In the genomic region with DNA sequence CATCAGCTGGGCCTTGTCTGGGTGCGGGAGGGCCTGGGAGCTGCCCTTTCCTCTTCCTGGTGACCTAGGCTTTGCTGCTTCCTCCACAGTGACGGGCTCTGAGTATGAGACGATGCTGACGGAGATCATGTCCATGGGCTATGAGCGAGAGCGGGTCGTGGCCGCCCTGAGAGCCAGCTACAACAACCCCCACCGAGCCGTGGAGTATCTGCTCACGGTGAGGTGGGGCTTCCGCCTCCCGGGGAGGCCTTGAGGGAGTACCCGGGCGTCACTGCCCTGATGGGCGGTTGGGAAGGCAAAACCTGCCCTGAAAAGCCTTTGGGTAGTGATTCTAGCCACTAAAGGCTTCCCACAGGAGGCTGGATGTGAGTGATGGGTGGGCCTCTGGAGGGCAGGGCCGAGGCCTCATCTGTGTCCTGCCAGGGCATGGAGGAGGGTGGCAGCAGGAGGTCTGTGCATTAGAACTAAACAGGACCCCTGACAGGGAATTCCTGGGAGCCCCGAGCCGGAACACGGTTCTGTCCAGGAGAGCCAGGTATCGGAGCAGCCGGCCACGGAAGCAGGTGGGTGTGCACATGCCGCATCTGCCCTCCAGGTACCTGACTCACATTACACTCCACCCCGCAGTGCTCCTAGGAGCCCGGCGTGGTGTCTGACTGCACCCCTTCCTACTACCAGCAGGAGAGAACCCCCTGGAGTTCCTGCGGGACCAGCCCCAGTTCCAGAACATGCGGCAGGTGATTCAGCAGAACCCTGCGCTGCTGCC, we compare ENCODE assay signal across 27 cellular contexts. TPM values are rescaled to one million over a fixed set of nuclear protein-coding genes. Genes with fewer than 3 reads are reported as not detected.
DNase-seq lines count a peak whose midpoint lies in the region; ATAC-seq, FAIRE-seq and TF ChIP-seq lines count a peak whose summit lies in the region.
"Had no signal": no experiment of that assay in that cellular context is flagged by ENCODE, and none has a peak within 500 bp of the region (broad histone marks: within the 10 kb centered on the region; RNA-seq: fewer than 3 reads in every experiment).

No MANE protein-coding gene starts in this region.

- 0 out of 2 replicates have a peak overlapping the region, but pooled peaks have one; percentile 4 for H3K27ac ChIP-seq in HL-60 (replicated peaks)
- no peak overlapping the region for H3K27ac ChIP-seq in astrocyte (ENCODE audit: low read depth, low read length)
- H3K27ac ChIP-seq in osteoblast (ENCODE audit: low read depth, low read length), result peak overlapping the region; percentile 11
- H3K27ac ChIP-seq: 22Rv1, breast epithelium, transverse colon, WERI-Rb-1 had no signal

- peaks cover 30% of the 10 kb centered on the region for H3K36me3 ChIP-seq in astrocyte (ENCODE audit: insufficient read depth, low read length)
- peaks cover 68% of the 10 kb centered on the region for H3K36me3 ChIP-seq in osteoblast (ENCODE audit: insufficient read depth, low read length)

- H3K9me3 ChIP-seq in astrocyte (ENCODE audit: insufficient read depth, low read depth, low read length), result no peaks in the 10 kb centered on the region
- H3K9me3 ChIP-seq in osteoblast (ENCODE audit: low read depth, low read length), result no peaks in the 10 kb centered on the region
- H3K9me3 ChIP-seq: breast epithelium, transverse colon had no signal

- H3K4me3 ChIP-seq in HL-60 (replicated peaks; ENCODE audit: insufficient read depth, low read length) (no peak overlapping the region), astrocyte (ENCODE audit: insufficient read depth, low read depth, low read length) (no peak overlapping the region), osteoblast (ENCODE audit: insufficient read depth, low read length) (no peak overlapping the region)
- H3K4me3 ChIP-seq: breast epithelium, transverse colon had no signal

- H3K36me3 Mint-ChIP-seq in activated CD4-positive, alpha-beta T cell treated with anti-CD3 and anti-CD28 coated beads, Interleukin-2, amount 10 ng/mL, durations not matched to agents 24 days and 14 days (ENCODE audit: low read depth), result peaks cover 78% of the 10 kb centered on the region
- peaks cover 12% of the 10 kb centered on the region for H3K36me3 Mint-ChIP-seq in astrocyte (ENCODE audit: low read depth, unreplicated experiment)

- H3K9me3 Mint-ChIP-seq in activated CD4-positive, alpha-beta T cell treated with anti-CD3 and anti-CD28 coated beads, Interleukin-2, amount 10 ng/mL, durations not matched to agents 24 days and 14 days, result no peaks in the 10 kb centered on the region
- H3K9me3 Mint-ChIP-seq in astrocyte (ENCODE audit: unreplicated experiment), result no peaks in the 10 kb centered on the region

- ATAC-seq in HG02642 (IDR thresholded peaks at IDR 0.05; ENCODE audit: poor library complexity, unreplicated experiment) (no peak), HG02938 (IDR thresholded peaks at IDR 0.05; ENCODE audit: unreplicated experiment) (no peak)
- ATAC-seq: SK-N-SH treated with all-trans-retinoic acid at 6 μM for 48 hours had no signal

- intact Hi-C loops in activated CD4-positive, alpha-beta T cell treated with anti-CD3 and anti-CD28 coated beads, Interleukin-2, amount 10 ng/mL, durations not matched to agents 24 days and 14 days (cut with micrococcal nuclease), result no loop called here

- H3K27ac Mint-ChIP-seq in activated CD4-positive, alpha-beta T cell treated with anti-CD3 and anti-CD28 coated beads, Interleukin-2, amount 10 ng/mL, durations not matched to agents 24 days and 14 days, result no peak overlapping the region
- H3K27ac Mint-ChIP-seq in astrocyte (ENCODE audit: unreplicated experiment), result no peak overlapping the region

- peaks cover 2% of the 10 kb centered on the region for H3K27me3 Mint-ChIP-seq in activated CD4-positive, alpha-beta T cell treated with anti-CD3 and anti-CD28 coated beads, Interleukin-2, amount 10 ng/mL, durations not matched to agents 24 days and 14 days
- no peaks in the 10 kb centered on the region for H3K27me3 Mint-ChIP-seq in astrocyte (ENCODE audit: low read depth, unreplicated experiment)

- H2AFZ ChIP-seq in astrocyte (ENCODE audit: low read depth, low read length) (no peak overlapping the region), osteoblast (ENCODE audit: low read length) (no peak overlapping the region)

- H3K79me2 ChIP-seq in astrocyte (ENCODE audit: insufficient read depth, low read length) (peaks cover 53% of the 10 kb centered on the region), osteoblast (ENCODE audit: insufficient read depth, low read length) (peaks cover 57% of the 10 kb centered on the region)

- peaks cover 34% of the 10 kb centered on the region for H4K20me1 ChIP-seq in astrocyte (ENCODE audit: insufficient read depth, low read length)
- H4K20me1 ChIP-seq in osteoblast (ENCODE audit: insufficient read depth, low read length), result peaks cover 11% of the 10 kb centered on the region

- no peak overlapping the region for H3K4me3 Mint-ChIP-seq in activated CD4-positive, alpha-beta T cell treated with anti-CD3 and anti-CD28 coated beads, Interleukin-2, amount 10 ng/mL, durations not matched to agents 24 days and 14 days
- peak overlapping the region; percentile 54 for H3K4me3 Mint-ChIP-seq in astrocyte (ENCODE audit: unreplicated experiment)

- H3K9ac ChIP-seq in astrocyte (ENCODE audit: low read length), result no peak overlapping the region

- peaks cover 26% of the 10 kb centered on the region for H3K4me1 Mint-ChIP-seq in activated CD4-positive, alpha-beta T cell treated with anti-CD3 and anti-CD28 coated beads, Interleukin-2, amount 10 ng/mL, durations not matched to agents 24 days and 14 days
- H3K4me1 Mint-ChIP-seq in astrocyte (ENCODE audit: low read depth, unreplicated experiment), result peaks cover 7% of the 10 kb centered on the region

- no peak for TF ChIP-seq CTCF in HL-60 (IDR thresholded peaks at IDR 0.05; ENCODE audit: insufficient read depth, low read length)
- TF ChIP-seq CTCF in astrocyte (IDR thresholded peaks at IDR 0.05; ENCODE audit: insufficient read depth, low read depth, low read length), result no peak
- TF ChIP-seq CTCF in osteoblast (IDR thresholded peaks at IDR 0.05; ENCODE audit: extremely low read depth, low read depth, low read length), result no peak

- peak; percentile 58 for DNase-seq in activated CD4-positive, alpha-beta T cell treated with anti-CD3 and anti-CD28 coated beads, Interleukin-2, amount 10 ng/mL, durations not matched to agents 24 days and 14 days
- DNase-seq in activated CD4-positive, alpha-beta T cell treated with anti-CD3 and anti-CD28 coated beads for 1 hour, result no peak
- no peak for DNase-seq in HL-60 (ENCODE audit: low read depth in 1 of 2, low spot score in 1 of 2)
- no peak for DNase-seq in astrocyte (ENCODE audit: low read depth)
- peak; percentile 60 for DNase-seq in osteoblast (ENCODE audit: insufficient read length, low spot score, missing footprints)
- no peak for DNase-seq in NCI-H146 treated with DMSO at 0.1 percent for 48 hours (lab: John Stamatoyannopoulos, UW; ENCODE audit: unreplicated experiment)
- DNase-seq: activated CD4-positive, alpha-beta T cell treated with anti-CD3 and anti-CD28 coated beads, Interleukin-2, amount 50 U/mL, for 48 hours; DMS53; GF-D8; glutamatergic neuron; HCEC 1CT; IMR-90; NCI-H1694; NCI-H2171; NCI-H526 treated with DMSO at 0.1 percent for 48 hours; occipital lobe; stimulated activated CD4-positive, alpha-beta T cell treated with anti-CD3 and anti-CD28 coated beads, Interleukin-2, amount 100 ng/mL, for 48 hours; stimulated activated naive CD4-positive, alpha-beta T cell treated with Interleukin-2 at 50 U/mL for 16 hours; transverse colon; WERI-Rb-1 had no signal

- FAIRE-seq in astrocyte (lab: Jason Lieb, UNC), result no peak
- FAIRE-seq: colon had no signal

- H3K4me1 ChIP-seq in astrocyte (ENCODE audit: insufficient read depth, low read length) (peaks cover 30% of the 10 kb centered on the region), osteoblast (ENCODE audit: insufficient read depth, low read length) (peaks cover 30% of the 10 kb centered on the region)

- H3K4me2 ChIP-seq in astrocyte (ENCODE audit: low read length) (no peak overlapping the region), osteoblast (ENCODE audit: insufficient read depth, low read length) (no peak overlapping the region)

- H3K27me3 ChIP-seq in HL-60 (ENCODE audit: insufficient read depth, poor library complexity, severe bottlenecking), result no peaks in the 10 kb centered on the region
- H3K27me3 ChIP-seq in astrocyte (ENCODE audit: insufficient read depth, low read length), result no peaks in the 10 kb centered on the region
- no peaks in the 10 kb centered on the region for H3K27me3 ChIP-seq in osteoblast (ENCODE audit: insufficient read depth, low read length)
- H3K27me3 ChIP-seq: breast epithelium, transverse colon had no signal

RNA-seq across cellular contexts. Expression of a gene that starts 3.1 kb away (rescaled TPM):
- 208 and 212 TPM in 2 replicates for total RNA-seq in activated CD4-positive, alpha-beta T cell treated with anti-CD3 and anti-CD28 coated beads, Interleukin-2, amount 10 ng/mL, durations not matched to agents 24 days and 14 days
- total RNA-seq in astrocyte, result 40.6 and 48.5 TPM in 2 replicates
- total RNA-seq in osteoblast, result 80.2 and 84.0 TPM in 2 replicates

RNA-seq across cellular contexts. Expression of a gene that starts 8.2 kb away (rescaled TPM):
- 32.4 and 34.4 TPM in 2 replicates for total RNA-seq in activated CD4-positive, alpha-beta T cell treated with anti-CD3 and anti-CD28 coated beads, Interleukin-2, amount 10 ng/mL, durations not matched to agents 24 days and 14 days
- 34.0 and 35.5 TPM in 2 replicates for total RNA-seq in astrocyte
- total RNA-seq in osteoblast, result 15.2 and 16.8 TPM in 2 replicates

RNA-seq across cellular contexts. Expression of a gene that starts 10.4 kb away (rescaled TPM):
- 987 and 994 TPM in 2 replicates for total RNA-seq in activated CD4-positive, alpha-beta T cell treated with anti-CD3 and anti-CD28 coated beads, Interleukin-2, amount 10 ng/mL, durations not matched to agents 24 days and 14 days
- 2,193 and 2,309 TPM in 2 replicates for total RNA-seq in astrocyte
- 1,685 and 1,980 TPM in 2 replicates for total RNA-seq in osteoblast

RNA-seq across cellular contexts. Expression of a gene that starts 15.3 kb away (rescaled TPM):
- 202 and 208 TPM in 2 replicates for total RNA-seq in activated CD4-positive, alpha-beta T cell treated with anti-CD3 and anti-CD28 coated beads, Interleukin-2, amount 10 ng/mL, durations not matched to agents 24 days and 14 days
- total RNA-seq in astrocyte, result 76.7 and 80.4 TPM in 2 replicates
- 41.0 and 47.8 TPM in 2 replicates for total RNA-seq in osteoblast

RNA-seq across cellular contexts. Expression of a gene that starts 20.6 kb away (rescaled TPM):
- 0.12 TPM in 1 of 2 replicates, not detected in the other for total RNA-seq in activated CD4-positive, alpha-beta T cell treated with anti-CD3 and anti-CD28 coated beads, Interleukin-2, amount 10 ng/mL, durations not matched to agents 24 days and 14 days
- 0.14 TPM in 1 of 2 replicates, not detected in the other for total RNA-seq in astrocyte
- not detected in 2 replicates for total RNA-seq in osteoblast
- total RNA-seq: breast epithelium, IMR-90, occipital lobe, RPMI7951 had no signal

Comparison
In these comparisons a context has a peak if more than half of its experiments do, and no peak if none do; other contexts are left out.
1. DNase-seq: peak in activated CD4-positive, alpha-beta T cell treated with anti-CD3 and anti-CD28 coated beads, Interleukin-2, amount 10 ng/mL, durations not matched to agents 24 days and 14 days (single experiment) and osteoblast (single experiment); none in activated CD4-positive, alpha-beta T cell treated with anti-CD3 and anti-CD28 coated beads for 1 hour (single experiment), HL-60 (0 of 2), astrocyte (single experiment) and NCI-H146 treated with DMSO at 0.1 percent for 48 hours (single experiment).